Comparison of ENCODE assay signal across 11 cellular contexts in genomic region chr7:71132521-71133231, GRCh38. TPM values are rescaled to one million over a fixed set of nuclear protein-coding genes. Genes with fewer than 3 reads are reported as not detected.
DNase-seq lines count a peak whose midpoint lies in the region; ATAC-seq, FAIRE-seq and TF ChIP-seq lines count a peak whose summit lies in the region.
"Had no signal": no experiment of that assay in that cellular context is flagged by ENCODE, and none has a peak within 500 bp of the region (broad histone marks: within the 10 kb centered on the region; RNA-seq: fewer than 3 reads in every experiment).

No MANE protein-coding gene starts in this region.

- WGBS in pancreas, 2 donors: 0 to 1% methylated on average over 65 to 74 of the region's 74 CpGs

- no peaks in the 10 kb centered on the region for H3K36me3 ChIP-seq in BLaER1 treated with 17β-estradiol and CSF1 and Interleukin-3, amounts not matched to agents 10 nM and 100 nM
- H3K36me3 ChIP-seq in pancreas: no peaks in the 10 kb centered on the region
- H3K36me3 ChIP-seq: neutrophil had no signal

- DNase-seq in RPMI8226: peak; percentile 31
- DNase-seq in left ventricle myocardium superior: peak; percentile 54
- DNase-seq in pancreas: peak in 5 of 6 donors; percentile 12 to 73 (median 25)
- DNase-seq in putamen (ENCODE audit: low spot score): no peak
- no peak for DNase-seq in NCI-H1417 treated with DMSO at 0.1 percent for 48 hours (lab: John Stamatoyannopoulos, UW)
- no peak for DNase-seq in NCI-H2107 (lab: John Stamatoyannopoulos, UW)
- DNase-seq: activated CD4-positive, alpha-beta T cell treated with anti-CD3 and anti-CD28 coated beads, Interleukin-2, amount 50 U/mL, for 4 hours had no signal

- peak overlapping the region in 10 of 11 experiments; percentile 59 to 82 (median 72); a peak in 16 of 22 replicates for H3K9ac ChIP-seq in BLaER1 treated with 17β-estradiol and CSF1 and Interleukin-3, amounts not matched to agents 10 nM and 100 nM

- intact Hi-C loops in left ventricle myocardium superior (cut with micrococcal nuclease): no loop called here
- intact Hi-C loops in pancreas (cut with DNase I): no loop called here

- H3K4me3 ChIP-seq in BLaER1 treated with 17β-estradiol and CSF1 and Interleukin-3, amounts not matched to agents 10 nM and 100 nM: peak overlapping the region; percentile 73 to 87 (median 78)
- H3K4me3 ChIP-seq in pancreas: peak overlapping the region; percentile 46 to 63 (median 56)

- peaks cover 6 to 21% (median 13%) of the 10 kb centered on the region in 10 experiments; a peak in 17 of 20 replicates for H3K4me1 ChIP-seq in BLaER1 treated with 17β-estradiol and CSF1 and Interleukin-3, amounts not matched to agents 10 nM and 100 nM
- no peaks in the 10 kb centered on the region for H3K4me1 ChIP-seq in pancreas
- H3K4me1 ChIP-seq: foreskin keratinocyte had no signal

- ATAC-seq in left ventricle myocardium superior: peak; percentile 49
- peak in 2 of 4 donors; percentile 7 to 9 for ATAC-seq in pancreas
- no peak for ATAC-seq in HG03280 (IDR thresholded peaks at IDR 0.05; ENCODE audit: unreplicated experiment)

- H3K27ac ChIP-seq in BLaER1 treated with 17β-estradiol and CSF1 and Interleukin-3, amounts not matched to agents 10 nM and 100 nM: peak overlapping the region in 4 of 11 experiments; percentile 56 to 70 (median 66); a peak in 5 of 22 replicates
- no peak overlapping the region for H3K27ac ChIP-seq in pancreas
- H3K27ac ChIP-seq: foreskin keratinocyte, neutrophil had no signal

- peaks cover 23 to 49% (median 34%) of the 10 kb centered on the region in 11 experiments for H3K27me3 ChIP-seq in BLaER1 treated with 17β-estradiol and CSF1 and Interleukin-3, amounts not matched to agents 10 nM and 100 nM
- no peaks in the 10 kb centered on the region for H3K27me3 ChIP-seq in pancreas

- FAIRE-seq in pancreas (lab: Jason Lieb, UNC): no peak

- no peaks in the 10 kb centered on the region for H3K9me3 ChIP-seq in BLaER1 treated with 17β-estradiol and CSF1 and Interleukin-3, amounts not matched to agents 10 nM and 100 nM (replicated peaks in 1 of 11)
- H3K9me3 ChIP-seq in pancreas: no peaks in the 10 kb centered on the region
- H3K9me3 ChIP-seq: neutrophil had no signal

- peaks cover 0 to 22% (median 12%) of the 10 kb centered on the region in 11 experiments; a peak in 12 of 22 replicates for H4K20me1 ChIP-seq in BLaER1 treated with 17β-estradiol and CSF1 and Interleukin-3, amounts not matched to agents 10 nM and 100 nM

- TF ChIP-seq CTCF in pancreas (IDR thresholded peaks at IDR 0.05): no peak

- H3K4me2 ChIP-seq in BLaER1 treated with 17β-estradiol and CSF1 and Interleukin-3, amounts not matched to agents 10 nM and 100 nM: peak overlapping the region; percentile 85 to 99 (median 96)

RNA-seq across cellular contexts. Expression of gene GALNT17, which starts 0.7 kb away (rescaled TPM):
- total RNA-seq in left ventricle myocardium superior (57.9 TPM), pancreas (1 to 10 TPM; 2.0 to 4.6 (median 2.9) TPM)
- 1 to 10 TPM in 1 of 2 donors, under 1 TPM in 1; 0.70 to 3.4 TPM for polyA plus RNA-seq in pancreas
- total RNA-seq: foreskin keratinocyte had no signal
- polyA plus RNA-seq: foreskin keratinocyte had no signal

Comparison
In these comparisons a context has a peak if more than half of its experiments do, and no peak if none do; other contexts are left out.
1. DNase-seq: peak in RPMI8226 (single experiment), left ventricle myocardium superior (single experiment) and pancreas (5 of 6); none in putamen (single experiment), NCI-H1417 treated with DMSO at 0.1 percent for 48 hours (single experiment) and NCI-H2107 (single experiment).
2. RNA of gene GALNT17, which starts 0.7 kb away (total RNA-seq): 57.9 TPM in left ventricle myocardium superior (single experiment); 2.0 to 4.6 TPM in pancreas; every median in the first group is over 10 times any median in the second.